Comparison of ENCODE assay signal across 21 cellular contexts in the genomic region with DNA sequence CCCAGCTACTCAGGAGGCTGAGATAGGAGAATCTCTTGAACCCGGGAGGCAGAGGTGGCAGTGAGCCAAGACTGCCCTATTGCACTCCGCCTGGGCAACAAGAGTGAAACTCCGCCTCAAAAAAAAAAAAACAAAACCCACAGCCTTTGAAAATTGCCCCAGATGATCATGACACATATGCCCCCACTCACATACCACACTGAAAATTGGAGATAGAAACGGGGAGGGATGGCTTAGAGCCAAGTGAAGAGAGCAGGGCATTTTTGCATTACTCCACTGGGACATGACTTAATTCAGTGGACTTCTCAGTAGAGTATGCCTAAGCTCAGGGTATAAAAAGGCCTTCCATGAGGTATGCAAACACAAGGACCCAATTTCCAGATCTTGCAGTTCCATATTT.
"Had no signal": no experiment of that assay in that cellular context is flagged by ENCODE, and none has a peak within 500 bp of the region (broad histone marks: within the 10 kb centered on the region; RNA-seq: fewer than 3 reads in every experiment).

No MANE protein-coding gene starts in this region.

- H3K27ac ChIP-seq: cardiac muscle cell, foreskin keratinocyte, hepatocyte, spleen, upper lobe of right lung had no signal

- H3K4me1 ChIP-seq: foreskin keratinocyte, spleen, upper lobe of right lung had no signal

- H3K4me3 ChIP-seq: cardiac muscle cell, hepatocyte, spleen, upper lobe of right lung had no signal

- H3K9me3 ChIP-seq: spleen, upper lobe of right lung had no signal

- DNase-seq: activated CD4-positive, alpha-beta T cell treated with anti-CD3 and anti-CD28 coated beads for 4 hours; activated CD4-positive, alpha-beta T cell treated with anti-CD3 and anti-CD28 coated beads, Interleukin-2, amount 50 U/mL, for 48 hours; activated CD4-positive, CD25-positive, alpha-beta regulatory T cell; activated CD8-positive, alpha-beta memory T cell treated with anti-CD3 and anti-CD28 coated beads, Interleukin-2, amount 50 U/mL, for 48 hours; activated naive CD4-positive, alpha-beta T cell treated with Interleukin-2 at 50 U/mL for 16 hours; activated naive CD8-positive, alpha-beta T cell treated with anti-CD3 and anti-CD28 coated beads for 36 hours; activated T-cell treated with anti-CD3 and anti-CD28 coated beads, Interleukin-2, amount 50 U/mL, for 48 hours; amniotic stem cell; effector CD4-positive, alpha-beta T cell; foreskin keratinocyte; glutamatergic neuron; midbrain; natural killer cell; retina; spleen; stimulated activated CD4-positive, alpha-beta T cell treated with anti-CD3 and anti-CD28 coated beads, Interleukin-4, amount 100 ng/mL, for 1 hour; stimulated activated naive CD4-positive, alpha-beta T cell; T1000; upper lobe of right lung had no signal

- H3K36me3 ChIP-seq: cardiac muscle cell, spleen, upper lobe of right lung had no signal

- H3K27me3 ChIP-seq: foreskin keratinocyte, hepatocyte, spleen, upper lobe of right lung had no signal
